9 cellular contexts compared by ENCODE assay signal in the genomic region with DNA sequence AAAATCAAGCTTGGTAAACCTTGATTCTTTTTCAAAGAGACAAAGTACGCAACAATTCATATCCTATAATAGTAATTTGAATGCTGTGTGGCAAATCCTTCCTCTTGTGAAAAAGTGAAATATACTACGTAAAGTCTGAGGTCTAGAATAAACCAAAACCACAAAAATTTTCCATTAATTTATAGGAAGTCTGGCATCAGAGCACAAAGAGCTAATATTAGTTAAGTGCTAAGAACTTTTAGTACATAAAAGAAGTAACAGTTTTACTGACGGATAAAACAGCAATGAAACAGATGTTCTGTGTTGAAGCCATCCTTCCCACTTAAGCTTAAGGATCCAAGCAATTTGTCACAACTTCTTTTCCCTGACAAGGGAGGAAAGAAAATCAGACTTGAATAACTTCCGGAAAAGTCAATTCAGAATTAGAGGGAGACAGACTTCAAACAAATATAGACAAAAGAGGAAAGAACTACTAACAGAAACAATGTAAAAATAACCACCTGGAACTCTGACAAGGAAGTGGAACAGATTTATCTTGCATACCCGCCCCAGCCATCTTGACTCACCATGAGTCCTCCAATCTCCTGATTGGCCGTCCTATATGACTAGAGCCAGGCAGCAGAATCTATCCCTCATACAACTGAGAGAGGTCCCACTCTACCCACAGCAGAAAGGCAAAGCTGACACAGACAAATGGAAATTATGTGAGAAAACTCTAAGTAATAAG. TPM values are rescaled to one million over a fixed set of nuclear protein-coding genes. Genes with fewer than 3 reads are reported as not detected.
A peak's percentile ranks its signal among the peaks of the same experiment; 100 is the strongest.
DNase-seq lines count a peak whose midpoint lies in the region; ATAC-seq and TF ChIP-seq lines count a peak whose summit lies in the region.
"Had no signal": no experiment of that assay in that cellular context is flagged by ENCODE, and none has a peak within 500 bp of the region (broad histone marks: within the 10 kb centered on the region; RNA-seq: fewer than 3 reads in every experiment).

No MANE protein-coding gene starts in this region.

- peaks cover 37% of the 10 kb centered on the region for H3F3A ChIP-seq in GM23248 (ENCODE audit: insufficient read depth)

- H3K18ac ChIP-seq in mesendoderm (ENCODE audit: low read length) = no peak overlapping the region

- TF ChIP-seq CTCF in WERI-Rb-1 (IDR thresholded peaks at IDR 0.05; ENCODE audit: low read depth, low read length) = no peak

- no peak overlapping the region for H4K8ac ChIP-seq in mesendoderm (ENCODE audit: low read depth, low read length)

- H3K4me1 ChIP-seq in GM23248 (ENCODE audit: insufficient read depth) (peaks cover 17% of the 10 kb centered on the region), mesendoderm (ENCODE audit: control insufficient read depth, low read depth, low read length) (no peaks in the 10 kb centered on the region)

- H3K4me3 ChIP-seq in GM23248 (peak overlapping the region; percentile 42), mesendoderm (ENCODE audit: low read length) (no peak overlapping the region), WERI-Rb-1 (ENCODE audit: low read depth, low read length) (no peak overlapping the region)

- no peak overlapping the region for H3K56ac ChIP-seq in mesendoderm (ENCODE audit: low read length)

- H3K27ac Mint-ChIP-seq in activated naive CD8-positive, alpha-beta T cell treated with anti-CD3 and anti-CD28 coated beads for 36 hours = peak overlapping the region; percentile 51

- H3K9ac ChIP-seq in GM23248 (no peak overlapping the region; the same call in 1 of the 2 replicates), mesendoderm (ENCODE audit: low read length) (no peak overlapping the region)

- peak overlapping the region; percentile 77 for H3K4me2 ChIP-seq in GM23248 (ENCODE audit: unreplicated experiment)
- no peak overlapping the region for H3K4me2 ChIP-seq in mesendoderm (ENCODE audit: low read length)

- no peaks in the 10 kb centered on the region for H3K9me2 ChIP-seq in GM23248 (ENCODE audit: insufficient read depth)

- no peak overlapping the region for H2BK5ac ChIP-seq in mesendoderm (ENCODE audit: low read length)

- H4K5ac ChIP-seq in mesendoderm (ENCODE audit: low read length) = no peak overlapping the region

- H3K4me3 Mint-ChIP-seq in activated naive CD8-positive, alpha-beta T cell treated with anti-CD3 and anti-CD28 coated beads for 36 hours = no peak overlapping the region

- WGBS in GM23248 (ENCODE audit: low coverage in 1 of 2, low lambda C conversion rate in 2 of 2, missing lambda C conversion rate in 2 of 2), 2 experiments = 44 to 51% methylated on average over 6 of the region's 6 CpGs
- WGBS in mesendoderm (ENCODE audit: extremely low coverage, insufficient coverage, low lambda C conversion rate) = no CpG with 5 or more reads among the region's 6 CpGs

- peaks cover 9% of the 10 kb centered on the region for H3K79me1 ChIP-seq in mesendoderm (ENCODE audit: low read length)

- H2BK120ac ChIP-seq in mesendoderm (ENCODE audit: low read depth, low read length) = no peak overlapping the region

- H3K27ac ChIP-seq in GM23248 (peak overlapping the region; percentile 71), mesendoderm (ENCODE audit: low read depth, low read length) (no peak overlapping the region), WERI-Rb-1 (no peak overlapping the region)

- in situ Hi-C loops in GM23248 (cut with MboI) = no loop called here

- H3K79me2 ChIP-seq in GM23248 (ENCODE audit: insufficient read depth) = peaks cover 96% of the 10 kb centered on the region
- peaks cover 4% of the 10 kb centered on the region for H3K79me2 ChIP-seq in mesendoderm (ENCODE audit: control insufficient read depth, insufficient read depth, low read length)

- H3K4me1 Mint-ChIP-seq in activated naive CD8-positive, alpha-beta T cell treated with anti-CD3 and anti-CD28 coated beads for 36 hours = peaks cover 13% of the 10 kb centered on the region

- H4K20me1 ChIP-seq in GM23248 (ENCODE audit: insufficient read depth) = no peaks in the 10 kb centered on the region

- no peak overlapping the region for H2AK5ac ChIP-seq in mesendoderm (ENCODE audit: low read length)

- H3K27me3 ChIP-seq in GM23248 (replicated peaks; ENCODE audit: insufficient read depth) = no peaks in the 10 kb centered on the region
- H3K27me3 ChIP-seq in mesendoderm (ENCODE audit: insufficient read depth, low read length, poor library complexity) = no peaks in the 10 kb centered on the region
- H3K27me3 ChIP-seq in WERI-Rb-1 (ENCODE audit: insufficient read depth, low read depth, severe bottlenecking) = no peaks in the 10 kb centered on the region

- no peaks in the 10 kb centered on the region for H3K27me3 Mint-ChIP-seq in activated naive CD8-positive, alpha-beta T cell treated with anti-CD3 and anti-CD28 coated beads for 36 hours

- no peak overlapping the region for H3K23ac ChIP-seq in mesendoderm (ENCODE audit: low read length)

- no peak overlapping the region for H3K4ac ChIP-seq in mesendoderm (ENCODE audit: low read depth, low read length)

- H3K36me3 Mint-ChIP-seq in activated naive CD8-positive, alpha-beta T cell treated with anti-CD3 and anti-CD28 coated beads for 36 hours = peaks cover 38% of the 10 kb centered on the region

- H2AFZ ChIP-seq in GM23248 = no peak overlapping the region

- H2BK15ac ChIP-seq in mesendoderm (replicated peaks; ENCODE audit: low read depth) = no peak overlapping the region

- DNase-seq in AG08396 (ENCODE audit: low spot score) = peak; percentile 71
- DNase-seq in GM23248 = peak; percentile 94
- DNase-seq in activated naive CD8-positive, alpha-beta T cell treated with anti-CD3 and anti-CD28 coated beads for 36 hours = no peak
- peak; percentile 40 to 91 for DNase-seq in lung microvascular endothelial cell (ENCODE audit: low read depth in 2 of 2)
- DNase-seq in mesendoderm = no peak
- no peak for DNase-seq in WERI-Rb-1
- DNase-seq: activated CD4-positive, alpha-beta T cell treated with anti-CD3 and anti-CD28 coated beads, Interleukin-2, amount 50 U/mL, for 1 hour had no signal

- H3K9me3 ChIP-seq in GM23248 (ENCODE audit: low read depth) = no peaks in the 10 kb centered on the region
- H3K9me3 ChIP-seq in WERI-Rb-1 (ENCODE audit: severe bottlenecking) = no peaks in the 10 kb centered on the region

- no peaks in the 10 kb centered on the region for H3K9me3 Mint-ChIP-seq in activated naive CD8-positive, alpha-beta T cell treated with anti-CD3 and anti-CD28 coated beads for 36 hours

- H3K36me3 ChIP-seq in GM23248 (ENCODE audit: low read depth) (peaks cover 30% of the 10 kb centered on the region; the same call in 1 of the 2 replicates), mesendoderm (ENCODE audit: control insufficient read depth, insufficient read depth, low read length) (peaks cover 2% of the 10 kb centered on the region), WERI-Rb-1 (peaks cover 81% of the 10 kb centered on the region)

- no peak for ATAC-seq in GM19452 (IDR thresholded peaks at IDR 0.05; ENCODE audit: unreplicated experiment)
- no peak for ATAC-seq in HG02970 (IDR thresholded peaks at IDR 0.05; ENCODE audit: low FRiP score, unreplicated experiment)

RNA-seq across cellular contexts. Expression of a gene that starts 34.5 kb away (rescaled TPM):
- total RNA-seq in GM23248 (2014; rRNA removed; shearing (Covaris generic)) = 86.4 and 91.4 TPM in 2 replicates
- polyA plus RNA-seq in GM23248 (2016; fragmentation: Nextera tagmentation; extraction: Ambion mirVana) = 226 and 235 TPM in 2 replicates
- total RNA-seq in activated naive CD8-positive, alpha-beta T cell treated with anti-CD3 and anti-CD28 coated beads for 36 hours = 10 to 100 TPM; 42.0 to 46.8 TPM
- 42.1 and 50.0 TPM in 2 replicates for total RNA-seq in lung microvascular endothelial cell
- 85.1 TPM for polyA plus RNA-seq in mesendoderm (2013, experiment 1 of 2)
- polyA plus RNA-seq in mesendoderm (2013, experiment 2 of 2) = 85.3 TPM

RNA-seq across cellular contexts. Expression of a gene that starts 45.2 kb away (rescaled TPM):
- total RNA-seq in GM23248 (2014; rRNA removed; shearing (Covaris generic)) = not detected in 2 replicates
- not detected in 2 replicates for polyA plus RNA-seq in GM23248 (2016; fragmentation: Nextera tagmentation; extraction: Ambion mirVana)
- under 1 TPM; 0.12 to 0.74 TPM for total RNA-seq in activated naive CD8-positive, alpha-beta T cell treated with anti-CD3 and anti-CD28 coated beads for 36 hours
- not detected in 2 replicates for total RNA-seq in lung microvascular endothelial cell
- 0.32 TPM for polyA plus RNA-seq in mesendoderm (2013, experiment 1 of 2)
- 0.29 TPM for polyA plus RNA-seq in mesendoderm (2013, experiment 2 of 2)

Comparison
In these comparisons a context has a peak if more than half of its experiments do, and no peak if none do; other contexts are left out.
1. DNase-seq: peak in AG08396 (single experiment), GM23248 (single experiment) and lung microvascular endothelial cell (2 of 2); none in activated naive CD8-positive, alpha-beta T cell treated with anti-CD3 and anti-CD28 coated beads for 36 hours (single experiment), mesendoderm (single experiment) and WERI-Rb-1 (single experiment).